10 cellular contexts compared by ENCODE assay signal in genomic region chr4:128461300-128462103, GRCh38.
DNase-seq lines count a peak whose midpoint lies in the region; ATAC-seq, FAIRE-seq and TF ChIP-seq lines count a peak whose summit lies in the region.
"Had no signal": no experiment of that assay in that cellular context is flagged by ENCODE, and none has a peak within 500 bp of the region (broad histone marks: within the 10 kb centered on the region; RNA-seq: fewer than 3 reads in every experiment).

No MANE protein-coding gene starts in this region.

- no peak for TF ChIP-seq CTCF in gastrocnemius medialis (IDR thresholded peaks at IDR 0.05 in 4 of 5, conservative IDR thresholded peaks at IDR 0.05 in 1 of 5)

- no peaks in the 10 kb centered on the region for H3K36me3 ChIP-seq in gastrocnemius medialis
- H3K36me3 ChIP-seq: upper lobe of left lung had no signal

- H3K9me3 ChIP-seq in gastrocnemius medialis, result no peaks in the 10 kb centered on the region
- H3K9me3 ChIP-seq: upper lobe of left lung had no signal

- peaks cover 0 to 4% of the 10 kb centered on the region in 2 donors for H3K4me1 ChIP-seq in gastrocnemius medialis
- H3K4me1 ChIP-seq: upper lobe of left lung had no signal

- no peak overlapping the region for H3K27ac ChIP-seq in gastrocnemius medialis
- H3K27ac ChIP-seq: upper lobe of left lung had no signal

- ATAC-seq in GM19351 (IDR thresholded peaks at IDR 0.05; ENCODE audit: unreplicated experiment), result peak; percentile 94
- ATAC-seq in gastrocnemius medialis, result peak; percentile 33 to 62
- ATAC-seq in GM21390 (IDR thresholded peaks at IDR 0.05; ENCODE audit: unreplicated experiment), result no peak

- peak; percentile 85 for FAIRE-seq in endometrium (lab: Jason Lieb, UNC)

- no peaks in the 10 kb centered on the region for H3K27me3 ChIP-seq in gastrocnemius medialis
- H3K27me3 ChIP-seq: upper lobe of left lung had no signal

- no peak for TF ChIP-seq POLR2A in gastrocnemius medialis (IDR thresholded peaks at IDR 0.05)

- no peak overlapping the region for H3K4me3 ChIP-seq in gastrocnemius medialis
- H3K4me3 ChIP-seq: upper lobe of left lung had no signal

- intact Hi-C loops in gastrocnemius medialis (cut with DNase I; ENCODE audit: low total_unique reads), result no loop called here

- peak; percentile 75 for DNase-seq in LHCN-M2 (ENCODE audit: low read depth)
- DNase-seq in gastrocnemius medialis, result no peak
- no peak for DNase-seq in NOMO-1 treated with DMSO at 0.1 percent for 48 hours (lab: John Stamatoyannopoulos, UW; ENCODE audit: unreplicated experiment)
- no peak for DNase-seq in NCI-H2107 treated with DMSO at 0.1 percent for 48 hours (lab: John Stamatoyannopoulos, UW; ENCODE audit: unreplicated experiment)
- DNase-seq in NCI-H146 treated with DMSO at 0.1 percent for 48 hours (lab: John Stamatoyannopoulos, UW; ENCODE audit: unreplicated experiment), result no peak
- DNase-seq: NCI-H226, upper lobe of left lung had no signal

- in situ Hi-C loops in gastrocnemius medialis (cut with MboI; ENCODE audit: low sequenced_read_pairs in 4 of 4), result loop anchor here in 1 of 4 donors (25.0 kb wide), 1 partner anchor 401 kb away; no protein-coding TSS in a partner anchor
